8 cellular contexts compared by ENCODE assay signal in genomic region chr1:206544562-206545257, GRCh38. TPM values are rescaled to one million over a fixed set of nuclear protein-coding genes. Genes with fewer than 3 reads are reported as not detected.
DNase-seq lines count a peak whose midpoint lies in the region; ATAC-seq, FAIRE-seq and TF ChIP-seq lines count a peak whose summit lies in the region.

No MANE protein-coding gene starts in this region.

- peaks cover 4% of the 10 kb centered on the region for H3K4me1 ChIP-seq in KMS-11 (ENCODE audit: low read depth, poor library complexity, severe bottlenecking)
- peaks cover 14 to 16% (median 15%) of the 10 kb centered on the region in 3 donors for H3K4me1 ChIP-seq in pancreas

- 9 to 11% methylated on average over 9 of the region's 9 CpGs for WGBS in pancreas, 2 donors

- DNase-seq in GM10248 (ENCODE audit: extremely low spot score) (peak; percentile 85), RWPE1 (ENCODE audit: low spot score) (peak; percentile 89), foreskin melanocyte (peak; percentile 16), pancreas (peak; percentile 62 to 91 (median 80)), ureter (ENCODE audit: low spot score) (peak; percentile 81)
- DNase-seq in activated T-helper 9 cell treated with anti-CD3 and anti-CD28 coated beads, Interleukin-2, amount 50 U/mL, for 16 hours (ENCODE audit: low read depth), result peak; percentile 73

- H3K27ac ChIP-seq in KMS-11 (no peak overlapping the region), RWPE1 (no peak overlapping the region), pancreas (no peak overlapping the region)

- H2AFZ ChIP-seq in KMS-11 (ENCODE audit: low read depth), result peak overlapping the region; percentile 15; the same call in 1 of the 2 replicates

- ATAC-seq in pancreas (peak; percentile 51 to 73 (median 66)), GM21360 (IDR thresholded peaks at IDR 0.05; ENCODE audit: unreplicated experiment) (no peak)

- H3K27me3 ChIP-seq in KMS-11 (ENCODE audit: insufficient read depth, low read depth) (no peaks in the 10 kb centered on the region), pancreas (no peaks in the 10 kb centered on the region)

- H3K4me3 ChIP-seq in KMS-11 (IDR thresholded peaks at IDR 0.05; ENCODE audit: insufficient read depth, low read depth, low read length) (no peak overlapping the region), pancreas (no peak overlapping the region)

- H3K9ac ChIP-seq in KMS-11, result no peak overlapping the region

- CTCF ChIA-PET in GM10248 (lab: Yijun Ruan, JAX) (interaction anchor here (0.6 to 10.0 kb wide), 41 partner anchors 10 to 1381 kb away, joined by 3 to 290 read pairs (median 5); partner anchors contain the start of genes DYRK3, EIF2D, IKBKE and RASSF5), RWPE1 (lab: Yijun Ruan, JAX) (interaction anchor here (0.5 to 2.9 kb wide), 54 partner anchors 9 to 1402 kb away, joined by 3 to 51 read pairs (median 5); partner anchors contain the start of genes EIF2D, IKBKE and RASSF5)

- H4K20me1 ChIP-seq in KMS-11 (ENCODE audit: insufficient read depth), result no peaks in the 10 kb centered on the region

- no peaks in the 10 kb centered on the region for H3K36me3 ChIP-seq in KMS-11 (ENCODE audit: insufficient read depth)
- no peaks in the 10 kb centered on the region for H3K36me3 ChIP-seq in pancreas

- POLR2A ChIA-PET in GM10248 (lab: Yijun Ruan, JAX), result no interaction called here
- POLR2A ChIA-PET in RWPE1 (lab: Yijun Ruan, JAX; ENCODE audit: low non-redundant PET), result interaction anchor here (0.6 to 0.9 kb wide), 3 partner anchors 12 to 50 kb away, joined by 4 to 6 read pairs (median 4); no protein-coding TSS in a partner anchor

- intact Hi-C loops in pancreas (cut with DNase I), result loop anchor here in 2 of 3 donors (5.0 kb wide), 2 partner anchors 38 to 43 kb away; no protein-coding TSS in a partner anchor

- H3K79me2 ChIP-seq in KMS-11 (ENCODE audit: insufficient read depth, low read depth), result no peaks in the 10 kb centered on the region

- no peak overlapping the region for H3K4me2 ChIP-seq in KMS-11

- FAIRE-seq in pancreas (lab: Jason Lieb, UNC), result no peak

- no peaks in the 10 kb centered on the region for H3K9me3 ChIP-seq in pancreas

- TF ChIP-seq CTCF in GM10248 (IDR thresholded peaks at IDR 0.05; ENCODE audit: control extremely low read depth, extremely low read depth, low read depth, missing control alignments), result peak; percentile 93
- TF ChIP-seq CTCF in KMS-11 (conservative IDR thresholded peaks at IDR 0.05; ENCODE audit: low read depth, low read length), result peak; percentile 99
- TF ChIP-seq CTCF in RWPE1 (conservative IDR thresholded peaks at IDR 0.05; ENCODE audit: low read depth), result peak; percentile 93
- peak; percentile 73 to 84 (median 82) for TF ChIP-seq CTCF in pancreas (IDR thresholded peaks at IDR 0.05)

RNA-seq across cellular contexts. Expression of gene RASSF5, which starts 37.4 kb away (rescaled TPM):
- 10 to 100 TPM in 4 of 6 donors, 1 to 10 TPM in 2; 8.2 to 17.8 (median 12.5) TPM for total RNA-seq in pancreas
- polyA plus RNA-seq in pancreas, result 10 to 100 TPM in 1 of 2 donors, 1 to 10 TPM in 1; 6.7 to 22.3 TPM
- 35.5 TPM for total RNA-seq in ureter

Comparison
In these comparisons a context has a peak if more than half of its experiments do, and no peak if none do; other contexts are left out.
1. DNase-seq: peak in every context shown above with its lines; median percentile 89 in RWPE1; 85 in GM10248; 81 in ureter; 80 in pancreas; 73 in activated T-helper 9 cell treated with anti-CD3 and anti-CD28 coated beads, Interleukin-2, amount 50 U/mL, for 16 hours; 16 in foreskin melanocyte.